In genomic region chr9:113969343-113969742, GRCh38 we compare ENCODE assay signal across 21 cellular contexts.
DNase-seq lines count a peak whose midpoint lies in the region; ATAC-seq, FAIRE-seq and TF ChIP-seq lines count a peak whose summit lies in the region.
"Had no signal": no experiment of that assay in that cellular context is flagged by ENCODE, and none has a peak within 500 bp of the region (broad histone marks: within the 10 kb centered on the region; RNA-seq: fewer than 3 reads in every experiment).

No MANE protein-coding gene starts in this region.

- H4K20me1 ChIP-seq in HepG2 (ENCODE audit: insufficient read depth, low read length) = no peaks in the 10 kb centered on the region

- CTCF ChIA-PET in HepG2 (lab: Yijun Ruan, JAX; ENCODE audit: low intra/inter-chr PET ratio, low total read pairs) = no interaction called here

- H3K36me3 ChIP-seq in HepG2 (replicated peaks in 1 of 2; ENCODE audit: control insufficient read depth in 1 of 2, insufficient read depth in 2 of 2, low read length in 2 of 2) (no peaks in the 10 kb centered on the region), right lobe of liver (no peaks in the 10 kb centered on the region)

- H3K9me3 ChIP-seq in HepG2 (ENCODE audit: low read length) (no peaks in the 10 kb centered on the region), right lobe of liver (no peaks in the 10 kb centered on the region)
- H3K9me3 ChIP-seq: Caco-2 had no signal

- BruUV-seq in HepG2 (replicated peaks; lab: Mats Ljungman, UMichigan) = no TSS peak

- POLR2A ChIA-PET in HepG2 (lab: Yijun Ruan, JAX) = no interaction called here

- in situ Hi-C loops in HepG2 (cut with HindIII; ENCODE audit: extremely low pct_ligation_motif_present, low pct_unique_long_range_greater_than_20kb) = no loop called here

- peaks cover 22% of the 10 kb centered on the region for H3K9me3 Mint-ChIP-seq in nephron progenitor cell
- H3K9me3 Mint-ChIP-seq: CD4-positive, alpha-beta T cell; CD8-positive, alpha-beta T cell had no signal

- H3K79me2 ChIP-seq in HepG2 (ENCODE audit: insufficient read depth, low read length) = no peaks in the 10 kb centered on the region

- TF ChIP-seq CTCF in HepG2 (CRISPR knock-in tag; IDR thresholded peaks at IDR 0.05) (no peak), right lobe of liver (IDR thresholded peaks at IDR 0.05) (no peak), nephron progenitor cell (IDR thresholded peaks at IDR 0.05) (no peak)

- ATAC-seq in HepG2 (no peak), right lobe of liver (no peak)
- ATAC-seq: A549; CD8-positive, alpha-beta T cell had no signal

- peaks cover 67% of the 10 kb centered on the region for H3K36me3 Mint-ChIP-seq in nephron progenitor cell (ENCODE audit: low read depth)
- H3K36me3 Mint-ChIP-seq: CD8-positive, alpha-beta T cell had no signal

- intact Hi-C loops in HepG2 (cut with micrococcal nuclease; ENCODE audit: unreplicated experiment) (loop anchor here (10.0 kb wide), 1 partner anchor 55 kb away; no protein-coding TSS in a partner anchor), right lobe of liver (cut with DNase I) (loop anchor here in 1 of 2 donors (10.0 kb wide), 1 partner anchor 105 kb away; no protein-coding TSS in a partner anchor)

- H3K4me3 Mint-ChIP-seq in nephron progenitor cell = no peak overlapping the region
- H3K4me3 Mint-ChIP-seq: B cell; CD4-positive, alpha-beta T cell; CD8-positive, alpha-beta T cell had no signal

- FAIRE-seq in HepG2 (lab: Jason Lieb, UNC) = no peak
- FAIRE-seq: A549, D721Med, G401.6, GM12891, GM19239 had no signal

- WGBS in HepG2 (ENCODE audit: low lambda C conversion rate) = 15% methylated on average over 1 of the region's 1 CpG
- no CpG with 5 or more reads among the region's 1 CpG for WGBS in right lobe of liver (ENCODE audit: insufficient coverage, low coverage, low lambda C conversion rate, missing lambda C conversion rate)

- peaks cover 1% of the 10 kb centered on the region for H3K4me1 Mint-ChIP-seq in nephron progenitor cell
- H3K4me1 Mint-ChIP-seq: B cell had no signal

- H3K4me1 ChIP-seq in HepG2 (ENCODE audit: insufficient read depth, low read length) (peaks cover 19% of the 10 kb centered on the region), right lobe of liver (peaks cover 0 to 21% (median 5%) of the 10 kb centered on the region in 4 donors)

- no peak for TF ChIP-seq RAD21 in HepG2 (CRISPR knock-in tag; IDR thresholded peaks at IDR 0.05)

- H2AFZ ChIP-seq in HepG2 (ENCODE audit: low read length) = no peak overlapping the region

- H3K27ac ChIP-seq in HepG2 (ENCODE audit: extremely low read length, insufficient read depth, low read length) (no peak overlapping the region), right lobe of liver (no peak overlapping the region)
- H3K27ac ChIP-seq: 22Rv1; A549; BLaER1 treated with 17β-estradiol and CSF1 and Interleukin-3, amounts not matched to agents 10 nM and 100 nM; C4-2B had no signal

- H3K4me3 ChIP-seq in HepG2 (replicated peaks in 1 of 3; ENCODE audit: insufficient read depth in 1 of 3, low read depth in 2 of 3, low read length in 3 of 3) (no peak overlapping the region), right lobe of liver (no peak overlapping the region)
- H3K4me3 ChIP-seq: A549; BLaER1 treated with 17β-estradiol and CSF1 and Interleukin-3, amounts not matched to agents 10 nM and 100 nM had no signal

- H3K27ac Mint-ChIP-seq in nephron progenitor cell = peak overlapping the region; percentile 49
- H3K27ac Mint-ChIP-seq: B cell; CD4-positive, alpha-beta T cell; CD8-positive, alpha-beta T cell had no signal

- H3K4me2 ChIP-seq in HepG2 (ENCODE audit: low read depth, low read length) = no peak overlapping the region
- H3K4me2 ChIP-seq: A549; BLaER1 treated with 17β-estradiol and CSF1 and Interleukin-3, amounts not matched to agents 10 nM and 100 nM had no signal

- H3K27me3 Mint-ChIP-seq in nephron progenitor cell (ENCODE audit: low read depth, poor library complexity) = peaks cover 3% of the 10 kb centered on the region
- H3K27me3 Mint-ChIP-seq: B cell; CD4-positive, alpha-beta T cell had no signal

- TF ChIP-seq POLR2A in HepG2 (IDR thresholded peaks at IDR 0.05; ENCODE audit: insufficient read depth in 1 of 2, low read depth in 2 of 2, low read length in 2 of 2) (no peak), right lobe of liver (IDR thresholded peaks at IDR 0.05) (no peak)

- TF ChIP-seq EP300 in HepG2 (IDR thresholded peaks at IDR 0.05; ENCODE audit: low read depth in 2 of 2, low read length in 2 of 2) (no peak), HepG2 (CRISPR knock-in tag; IDR thresholded peaks at IDR 0.05; ENCODE audit: borderline replicate concordance) (no peak)

- H3K27me3 ChIP-seq in HepG2 (ENCODE audit: control insufficient read depth in 1 of 2, insufficient read depth in 2 of 2, low read length in 2 of 2) (peaks cover 1 to 14% of the 10 kb centered on the region in 2 experiments; a peak in 1 of 5 replicates), right lobe of liver (no peaks in the 10 kb centered on the region)
- H3K27me3 ChIP-seq: BLaER1 treated with 17β-estradiol and CSF1 and Interleukin-3, amounts not matched to agents 10 nM and 100 nM had no signal

- DNase-seq in HepG2 (ENCODE audit: low spot score) (no peak), right lobe of liver (no peak), nephron progenitor cell (no peak), cerebellar cortex (ENCODE audit: low spot score) (no peak)
- no peak for DNase-seq in activated effector memory CD4-positive, alpha-beta T cell treated with Interleukin-2 at 50 U/mL for 16 hours
- DNase-seq: AML-193; Caco-2; Calu3; CD4-positive, alpha-beta T cell; CD8-positive, alpha-beta T cell; DMS79 treated with DMSO at 0.1 percent for 48 hours; GF-D8 had no signal

- no peak overlapping the region for H3K9ac ChIP-seq in HepG2 (ENCODE audit: insufficient read depth, low read depth, low read length)
- H3K9ac ChIP-seq: BLaER1 treated with 17β-estradiol and CSF1 and Interleukin-3, amounts not matched to agents 10 nM and 100 nM had no signal

TF ChIP-seq in HepG2, 621 proteins besides CTCF, POLR2A, EP300 and RAD21:
- TF ChIP-seq SRSF9 (IDR thresholded peaks at IDR 0.05; ENCODE audit: borderline replicate concordance, insufficient read depth, low read depth, low read length, poor library complexity, severe bottlenecking) (no peak), ZBTB25 (CRISPR knock-in tag; IDR thresholded peaks at IDR 0.05) (no peak), MYPOP (CRISPR knock-in tag; IDR thresholded peaks at IDR 0.05) (no peak), ZNF317 (CRISPR knock-in tag; IDR thresholded peaks at IDR 0.05) (peak; percentile 95), ZXDC (CRISPR knock-in tag; IDR thresholded peaks at IDR 0.05) (no peak)
